11 cellular contexts compared by ENCODE assay signal in the genomic region with DNA sequence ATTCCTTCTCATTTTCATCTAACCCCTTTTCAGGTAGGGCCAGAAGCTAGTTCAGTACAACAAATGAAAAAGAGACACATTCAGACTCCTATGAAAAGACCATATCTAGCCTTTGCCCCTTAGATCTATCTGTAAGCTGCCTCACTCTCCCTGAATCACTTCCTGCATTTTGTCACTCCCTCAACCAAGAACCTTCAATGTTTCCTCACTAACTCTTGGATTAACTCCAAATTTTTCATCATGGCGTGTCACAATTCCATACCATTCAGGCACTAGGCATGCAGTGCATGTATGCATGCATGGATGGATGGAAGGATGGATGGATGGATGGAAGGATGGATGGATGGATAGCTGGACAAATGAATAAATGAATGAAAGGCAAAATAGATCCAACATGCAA.
"Had no signal": no experiment of that assay in that cellular context is flagged by ENCODE, and none has a peak within 500 bp of the region (broad histone marks: within the 10 kb centered on the region; RNA-seq: fewer than 3 reads in every experiment).

No MANE protein-coding gene starts in this region.

- H3K4me3 ChIP-seq: adrenal gland, hepatocyte, thoracic aorta, upper lobe of right lung had no signal

- H2AFZ ChIP-seq: hepatocyte had no signal

- H3K9me3 ChIP-seq: adrenal gland, thoracic aorta, upper lobe of right lung had no signal

- H3K4me2 ChIP-seq: hepatocyte had no signal

- H3K4me1 ChIP-seq: adrenal gland, upper lobe of right lung had no signal

- H3K27me3 ChIP-seq: adrenal gland, hepatocyte, upper lobe of right lung had no signal

- H3K27ac ChIP-seq: adrenal gland, hepatocyte, thoracic aorta, upper lobe of right lung had no signal

- H3K36me3 ChIP-seq: adrenal gland, upper lobe of right lung had no signal

- H3K79me2 ChIP-seq: hepatocyte had no signal

- DNase-seq: activated CD4-positive, alpha-beta T cell treated with anti-CD3 and anti-CD28 coated beads for 1 hour; activated CD4-positive, alpha-beta T cell treated with anti-CD3 and anti-CD28 coated beads, Interleukin-2, amount 50 U/mL, for 4 hours; activated T-cell treated with anti-CD3 and anti-CD28 coated beads, Interleukin-2, amount 50 U/mL, for 1 hour; adrenal gland; effector memory CD8-positive, alpha-beta T cell; nephron progenitor cell; occipital lobe; upper lobe of right lung had no signal

- ATAC-seq: effector memory CD8-positive, alpha-beta T cell; stimulated activated effector memory CD8-positive, alpha-beta T cell treated with anti-CD3 and anti-CD28 coated beads, Interleukin-12 subunit alpha, Interleukin-12 subunit beta, amount 100 ng/mL, for 72 hours; upper lobe of right lung had no signal
